In the genomic region with DNA sequence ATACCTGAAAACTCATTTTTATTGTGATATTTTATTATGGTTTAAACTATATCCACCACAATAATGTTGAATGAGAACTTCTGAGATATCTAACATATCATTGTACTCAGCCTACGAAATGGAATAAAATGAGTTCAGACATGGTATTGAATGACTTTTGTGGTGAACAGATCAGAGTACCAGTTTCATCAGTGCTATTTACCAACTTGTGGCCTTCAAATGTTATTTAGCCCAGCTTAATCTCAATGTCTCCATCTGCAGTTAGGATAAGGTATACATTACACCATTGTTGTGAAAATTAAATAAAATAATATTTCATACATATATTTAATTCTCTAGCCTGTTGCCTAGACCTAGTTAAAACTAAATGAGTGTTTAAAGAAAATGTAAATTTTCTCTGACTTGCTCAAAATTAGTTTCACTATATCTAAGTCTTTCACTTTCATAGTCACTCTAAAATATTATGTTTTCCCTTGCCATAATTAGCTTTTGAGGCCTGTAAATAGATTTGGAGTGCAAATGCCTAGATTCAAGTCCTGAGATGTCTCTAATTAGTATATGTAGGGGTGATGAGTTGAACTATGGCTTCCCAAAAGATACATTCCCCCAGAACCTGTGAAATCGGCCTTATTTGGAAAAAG, we compare ENCODE assay signal across 1 cellular context.
TF ChIP-seq lines count a peak whose summit lies in the region.

No MANE protein-coding gene starts in this region.

TF ChIP-seq in endothelial cell of umbilical vein, 7 proteins besides CTCF, POLR2A, EP300 and RAD21:
- TF ChIP-seq, protein P1, sequence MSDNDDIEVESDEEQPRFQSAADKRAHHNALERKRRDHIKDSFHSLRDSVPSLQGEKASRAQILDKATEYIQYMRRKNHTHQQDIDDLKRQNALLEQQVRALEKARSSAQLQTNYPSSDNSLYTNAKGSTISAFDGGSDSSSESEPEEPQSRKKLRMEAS (IDR thresholded peaks at IDR 0.05; ENCODE audit: insufficient read depth, insufficient read length): no peak
- TF ChIP-seq MYC (IDR thresholded peaks at IDR 0.05; ENCODE audit: low read depth, low read length): no peak
- no peak for TF ChIP-seq EZH2 (IDR thresholded peaks at IDR 0.05; ENCODE audit: borderline replicate concordance, low read depth, low read length, severe bottlenecking)
- TF ChIP-seq POLR2AphosphoS5 (IDR thresholded peaks at IDR 0.05; ENCODE audit: insufficient read depth, low read depth, low read length): no peak
- TF ChIP-seq FOS (IDR thresholded peaks at IDR 0.05; ENCODE audit: borderline replicate concordance, insufficient read depth, low read length): no peak
- no peak for TF ChIP-seq JUN (IDR thresholded peaks at IDR 0.05; ENCODE audit: borderline replicate concordance, insufficient read depth, insufficient read length, low read depth)
- TF ChIP-seq GATA2 (IDR thresholded peaks at IDR 0.05; ENCODE audit: insufficient read depth, insufficient read length, low read depth, low read length): no peak
